7 cellular contexts compared by ENCODE assay signal in the genomic region with DNA sequence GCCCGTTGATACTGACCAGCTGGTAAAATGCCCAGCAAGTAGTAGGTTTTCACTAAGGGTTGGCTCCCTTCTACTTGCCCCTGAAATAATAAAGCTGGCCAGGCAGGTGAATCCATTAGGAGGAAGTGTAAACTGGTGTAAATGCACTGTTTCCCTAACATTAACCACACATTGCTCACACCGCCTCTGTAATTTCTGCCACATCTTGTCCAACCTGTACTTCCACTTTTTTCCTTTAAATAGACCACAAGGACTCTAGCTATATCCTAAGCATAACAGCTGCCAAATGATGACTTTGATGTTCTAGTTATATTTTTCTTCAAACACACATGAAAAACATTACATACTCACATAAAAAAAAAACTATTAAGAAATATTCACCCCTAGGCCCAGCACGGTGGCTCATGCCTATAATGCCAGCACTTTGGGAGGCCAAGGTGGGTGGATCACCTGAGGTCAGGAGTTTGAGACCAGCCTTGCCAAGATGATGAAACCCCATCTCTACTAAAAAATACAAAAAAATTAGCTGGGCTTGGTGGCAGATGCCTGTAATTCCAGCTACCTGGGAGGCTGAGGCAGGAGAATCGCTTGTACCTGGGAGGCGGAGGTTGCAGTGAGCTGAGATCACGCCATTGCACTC.
DNase-seq lines count a peak whose midpoint lies in the region; ATAC-seq and TF ChIP-seq lines count a peak whose summit lies in the region.
"Not testable (repeated sequence)": the region's sequence is repeated elsewhere in the genome, so short reads cannot be mapped to it uniquely, and the experiment has no call there.

No MANE protein-coding gene starts in this region.

- not testable (repeated sequence) for H3K9me3 ChIP-seq in esophagus (ENCODE audit: control insufficient read depth in 2 of 2, insufficient read depth in 1 of 2, low read depth in 1 of 2, low read length in 1 of 2); lung (ENCODE audit: control insufficient read depth in 2 of 2, insufficient read depth in 1 of 2, low read length in 1 of 2)

- DNase-seq in DMS79 treated with DMSO at 0.1 percent for 48 hours (lab: John Stamatoyannopoulos, UW) (peak; percentile 26), NCI-H1048 (lab: John Stamatoyannopoulos, UW) (peak; percentile 47), NCI-H526 treated with DMSO at 0.1 percent for 48 hours (lab: John Stamatoyannopoulos, UW) (peak; percentile 60), SKM-1 (lab: John Stamatoyannopoulos, UW; ENCODE audit: unreplicated experiment) (peak; percentile 64)
- DNase-seq in lung (ENCODE audit: low spot score) = not testable (repeated sequence)

- not testable (repeated sequence) for H3K9me3 Mint-ChIP-seq in stimulated activated memory B cell treated with anti-CD40 and anti-IgM and Interleukin-4, amounts not matched to agents 10 μg/mL and 1 μg/mL and 100 μg/mL, for 72 hours

- H3K27me3 Mint-ChIP-seq in stimulated activated memory B cell treated with anti-CD40 and anti-IgM and Interleukin-4, amounts not matched to agents 10 μg/mL and 1 μg/mL and 100 μg/mL, for 72 hours = not testable (repeated sequence)

- TF ChIP-seq CTCF in lung (IDR thresholded peaks at IDR 0.05; ENCODE audit: control extremely low read depth, extremely low read depth) = not testable (repeated sequence)

- 64 to 66% methylated on average over 6 of the region's 6 CpGs for WGBS in esophagus, 2 donors
- WGBS in lung, 2 donors = 76% methylated on average over 6 of the region's 6 CpGs

- H3K4me3 ChIP-seq in esophagus (ENCODE audit: low read depth in 1 of 2, low read length in 2 of 2); lung: not testable (repeated sequence)

- H3K36me3 ChIP-seq in esophagus (ENCODE audit: control insufficient read depth in 2 of 2, insufficient read depth in 2 of 2, low read length in 1 of 2); lung (ENCODE audit: control insufficient read depth in 2 of 2, insufficient read depth in 2 of 2, low read length in 2 of 2): not testable (repeated sequence)

- peak; percentile 63 for ATAC-seq in lung (ENCODE audit: insufficient read depth, low FRiP score)
- peak; percentile 39 for ATAC-seq in stimulated activated memory B cell treated with anti-CD40 and anti-IgM and Interleukin-4, amounts not matched to agents 10 μg/mL and 1 μg/mL and 100 μg/mL, for 72 hours

- H3K4me1 Mint-ChIP-seq in stimulated activated memory B cell treated with anti-CD40 and anti-IgM and Interleukin-4, amounts not matched to agents 10 μg/mL and 1 μg/mL and 100 μg/mL, for 72 hours = peaks cover 24% of the 10 kb centered on the region

- not testable (repeated sequence) for H3K27me3 ChIP-seq in esophagus (ENCODE audit: control insufficient read depth in 1 of 2, insufficient read depth in 2 of 2, low read length in 2 of 2); lung (ENCODE audit: control insufficient read depth, insufficient read depth)

- H3K27ac Mint-ChIP-seq in stimulated activated memory B cell treated with anti-CD40 and anti-IgM and Interleukin-4, amounts not matched to agents 10 μg/mL and 1 μg/mL and 100 μg/mL, for 72 hours = peak overlapping the region; percentile 20

- H3K4me1 ChIP-seq in esophagus (ENCODE audit: control insufficient read depth in 2 of 2, insufficient read depth in 2 of 2, low read length in 1 of 2); lung (ENCODE audit: control insufficient read depth in 2 of 2, insufficient read depth in 2 of 2, low read length in 2 of 2): not testable (repeated sequence)

- not testable (repeated sequence) for H3K4me3 Mint-ChIP-seq in stimulated activated memory B cell treated with anti-CD40 and anti-IgM and Interleukin-4, amounts not matched to agents 10 μg/mL and 1 μg/mL and 100 μg/mL, for 72 hours

- H3K36me3 Mint-ChIP-seq in stimulated activated memory B cell treated with anti-CD40 and anti-IgM and Interleukin-4, amounts not matched to agents 10 μg/mL and 1 μg/mL and 100 μg/mL, for 72 hours = peaks cover 62% of the 10 kb centered on the region

- H3K27ac ChIP-seq in esophagus (ENCODE audit: low read depth in 2 of 2, low read length in 1 of 2) = peak overlapping the region; percentile 85 to 86
- not testable (repeated sequence) for H3K27ac ChIP-seq in lung (ENCODE audit: low read depth in 1 of 2, low read length in 1 of 2)
